Comparison of ENCODE assay signal across 1 cellular context in genomic region chr12:107518868-107519267, GRCh38.
TF ChIP-seq lines count a peak whose summit lies in the region.

No MANE protein-coding gene starts in this region.

TF ChIP-seq in IMR-90, 13 proteins besides CTCF, POLR2A, EP300 and RAD21 (continued from another document):
- no peak for TF ChIP-seq RCOR1 (IDR thresholded peaks at IDR 0.05; ENCODE audit: insufficient replicate concordance, low read length)
